17 cellular contexts compared by ENCODE assay signal in the genomic region with DNA sequence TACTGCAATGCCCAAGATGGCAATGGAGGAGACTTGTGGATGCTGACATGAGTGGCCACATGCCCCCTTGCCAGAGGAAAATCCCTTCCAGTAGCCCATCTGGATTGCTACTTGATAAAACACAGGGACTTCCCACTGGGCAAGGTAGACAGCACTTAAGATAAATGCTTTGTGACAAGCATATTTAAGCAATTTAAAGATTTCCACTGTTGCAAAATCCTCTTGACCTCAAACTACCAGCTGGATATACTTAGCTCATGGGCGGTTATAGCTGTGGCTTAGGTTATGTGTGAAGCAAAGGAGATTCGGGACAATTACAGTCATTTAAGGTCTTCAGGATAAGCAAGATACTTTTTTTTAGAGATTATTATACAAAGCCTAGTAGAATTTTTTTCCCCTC.
DNase-seq lines count a peak whose midpoint lies in the region; TF ChIP-seq lines count a peak whose summit lies in the region.
"Had no signal": no experiment of that assay in that cellular context is flagged by ENCODE, and none has a peak within 500 bp of the region (broad histone marks: within the 10 kb centered on the region; RNA-seq: fewer than 3 reads in every experiment).

No MANE protein-coding gene starts in this region.

- no peaks in the 10 kb centered on the region for H3K79me2 ChIP-seq in Karpas-422 (ENCODE audit: low read length)

- TF ChIP-seq CTCF in AG10803 (conservative IDR thresholded peaks at IDR 0.05; ENCODE audit: low read length) = no peak

- DNase-seq in AG10803 (ENCODE audit: low read depth) = peak; percentile 93
- peak; percentile 16 for DNase-seq in M059J (ENCODE audit: low read depth)
- DNase-seq in SIG-M5 (lab: John Stamatoyannopoulos, UW) = peak; percentile 86
- DNase-seq in fibroblast of peridontal ligament (ENCODE audit: extremely low read depth) = peak; percentile 94
- no peak for DNase-seq in Kasumi-1 (lab: John Stamatoyannopoulos, UW)
- DNase-seq in NCI-H1092 treated with DMSO at 0.1 percent for 48 hours (lab: John Stamatoyannopoulos, UW) = no peak
- no peak for DNase-seq in Karpas-422
- no peak for DNase-seq in NCI-H446 (lab: John Stamatoyannopoulos, UW)
- DNase-seq: activated CD4-positive, CD25-positive, alpha-beta regulatory T cell treated with anti-CD3 and anti-CD28 coated beads, Interleukin-2, amount 50 U/mL, for 72 hours; dorsolateral prefrontal cortex; esophagus squamous epithelium; lower lobe of right lung; naive thymus-derived CD8-positive, alpha-beta T cell; NCI-H1694 treated with DMSO at 0.1 percent for 48 hours; NCI-H526 treated with DMSO at 0.1 percent for 48 hours; RPMI8226 had no signal

- H2AFZ ChIP-seq in Karpas-422 (ENCODE audit: low read length) = no peak overlapping the region

- H3K4me2 ChIP-seq in Karpas-422 (ENCODE audit: low read depth, low read length, poor library complexity, severe bottlenecking) = no peak overlapping the region
- H3K4me2 ChIP-seq: KMS-11 had no signal

- H3K9me2 ChIP-seq in Karpas-422 (replicated peaks; ENCODE audit: insufficient read depth, low read length) = no peaks in the 10 kb centered on the region

- H3K4me3 ChIP-seq in AG10803 (ENCODE audit: low read length) (no peak overlapping the region), Karpas-422 (ENCODE audit: low read length) (no peak overlapping the region)
- H3K4me3 ChIP-seq: dorsolateral prefrontal cortex, esophagus squamous epithelium, lower lobe of right lung had no signal

- H3K27ac ChIP-seq in Karpas-422 (ENCODE audit: low read length) = no peak overlapping the region
- H3K27ac ChIP-seq: dorsolateral prefrontal cortex, esophagus squamous epithelium, KMS-11, lower lobe of right lung had no signal

- H3K27me3 ChIP-seq in Karpas-422 (ENCODE audit: low read length) = no peaks in the 10 kb centered on the region
- H3K27me3 ChIP-seq: dorsolateral prefrontal cortex, esophagus squamous epithelium had no signal

- no peak overlapping the region for H3K9ac ChIP-seq in Karpas-422 (ENCODE audit: low read length)
- H3K9ac ChIP-seq: KMS-11 had no signal

- no peaks in the 10 kb centered on the region for H3K4me1 ChIP-seq in Karpas-422 (ENCODE audit: low read length)
- H3K4me1 ChIP-seq: esophagus squamous epithelium, lower lobe of right lung had no signal

- no peaks in the 10 kb centered on the region for H3K36me3 ChIP-seq in Karpas-422 (ENCODE audit: insufficient read depth, low read length)
- H3K36me3 ChIP-seq: esophagus squamous epithelium, lower lobe of right lung had no signal

- H3K9me3 ChIP-seq in Karpas-422 (ENCODE audit: low read length) = no peaks in the 10 kb centered on the region
- H3K9me3 ChIP-seq: esophagus squamous epithelium, lower lobe of right lung had no signal

- H4K20me1 ChIP-seq in Karpas-422 (ENCODE audit: insufficient read depth, low read depth, low read length) = no peaks in the 10 kb centered on the region

Comparison
In these comparisons a context has a peak if more than half of its experiments do, and no peak if none do; other contexts are left out.
1. DNase-seq: peak in AG10803 (single experiment), M059J (single experiment), SIG-M5 (single experiment) and fibroblast of peridontal ligament (single experiment); none in Kasumi-1 (0 of 2), NCI-H1092 treated with DMSO at 0.1 percent for 48 hours (single experiment), Karpas-422 (single experiment) and NCI-H446 (0 of 2).